Comparison of ENCODE assay signal across 31 cellular contexts in the genomic region with DNA sequence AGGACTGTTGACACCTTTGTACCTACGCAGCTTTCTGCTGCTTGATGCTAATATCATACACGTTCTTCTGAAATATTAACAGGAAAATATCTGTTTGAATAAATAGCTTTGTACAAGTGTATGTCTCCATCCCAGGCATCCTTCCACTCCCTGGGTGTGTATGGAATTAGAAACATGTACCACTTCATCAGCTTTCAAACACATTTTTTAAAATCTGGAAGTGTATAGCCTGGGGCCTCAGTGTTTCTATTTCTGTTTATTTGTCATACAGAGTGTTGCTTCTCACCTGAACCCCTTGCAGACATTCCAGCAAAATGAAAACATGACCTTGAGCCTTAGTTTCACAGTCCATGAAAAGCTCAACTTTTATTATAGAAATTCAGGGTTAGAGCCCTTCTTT.
"Had no signal": no experiment of that assay in that cellular context is flagged by ENCODE, and none has a peak within 500 bp of the region (broad histone marks: within the 10 kb centered on the region; RNA-seq: fewer than 3 reads in every experiment).

No MANE protein-coding gene starts in this region.

- H3K36me3 ChIP-seq: brain microvascular endothelial cell, WERI-Rb-1 had no signal

- DNase-seq: activated CD4-positive, alpha-beta memory T cell treated with anti-CD3 and anti-CD28 coated beads, Interleukin-2, amount 10 ng/mL, durations not matched to agents 7 days and 5 days; activated CD4-positive, alpha-beta T cell treated with anti-CD3 and anti-CD28 coated beads for 1 hour; activated CD4-positive, alpha-beta T cell treated with anti-CD3 and anti-CD28 coated beads for 48 hours; activated CD4-positive, CD25-positive, alpha-beta regulatory T cell; activated CD8-positive, alpha-beta memory T cell treated with anti-CD3 and anti-CD28 coated beads for 24 hours; activated CD8-positive, alpha-beta memory T cell treated with anti-CD3 and anti-CD28 coated beads, Interleukin-2, amount 10 ng/mL, durations not matched to agents 7 days and 5 days; activated CD8-positive, alpha-beta memory T cell treated with anti-CD3 and anti-CD28 coated beads, Interleukin-2, amount 50 U/mL, for 48 hours; activated effector memory CD4-positive, alpha-beta T cell treated with Interleukin-2 at 50 U/mL for 16 hours; activated naive CD4-positive, alpha-beta T cell treated with anti-CD3 and anti-CD28 coated beads, Interleukin-2, amount 10 ng/mL, durations not matched to agents 7 days and 5 days; activated naive CD8-positive, alpha-beta T cell treated with anti-CD3 and anti-CD28 coated beads, Interleukin-2, amount 50 U/mL, for 24 hours; activated T-cell treated with anti-CD3 and anti-CD28 coated beads, Interleukin-2, amount 50 U/mL, for 48 hours; anterior cingulate cortex; brain microvascular endothelial cell; central memory CD4-positive, alpha-beta T cell; NCI-H1092 treated with DMSO at 0.1 percent for 48 hours; NCI-H1417 treated with DMSO at 0.1 percent for 48 hours; NCI-H2081; NCI-H226; NCI-H446 treated with DMSO at 0.1 percent for 48 hours; NCI-H524; NCI-H69; NCI-H82; PC-3; SIG-M5; T-cell; T-helper 2 cell; T-helper 9 cell; WERI-Rb-1 had no signal

- ATAC-seq: activated CD8-positive, alpha-beta memory T cell treated with anti-CD3 and anti-CD28 coated beads, Interleukin-2, amount 10 ng/mL, durations not matched to agents 7 days and 5 days; activated naive CD8-positive, alpha-beta T cell treated with anti-CD3 and anti-CD28 coated beads, Interleukin-2, amount 50 U/mL, for 24 hours; PC-3; Right ventricle myocardium inferior; SK-N-SH treated with all-trans-retinoic acid at 6 μM for 48 hours; T-cell had no signal

- H3K27ac ChIP-seq: brain microvascular endothelial cell, RWPE1, WERI-Rb-1 had no signal

- H3K27me3 ChIP-seq: brain microvascular endothelial cell had no signal
